In genomic region chr11:2300936-2301630, GRCh38 we compare ENCODE assay signal across 1 cellular context.
TF ChIP-seq lines count a peak whose summit lies in the region.

No MANE protein-coding gene starts in this region.

TF ChIP-seq in K562, 482 proteins besides CTCF, POLR2A, EP300 and RAD21:
- TF ChIP-seq HCFC1 (IDR thresholded peaks at IDR 0.05; ENCODE audit: low read depth, low read length), result no peak
- no peak for TF ChIP-seq TAF15 (IDR thresholded peaks at IDR 0.05; ENCODE audit: low read depth, low read length)
- TF ChIP-seq POLR2G (IDR thresholded peaks at IDR 0.05; ENCODE audit: low read depth, low read length), result no peak
- TF ChIP-seq TFAP4 (CRISPR knock-in tag; IDR thresholded peaks at IDR 0.05; ENCODE audit: borderline replicate concordance), result peak; percentile 31; the same call in 1 of the 2 replicates
- peak; percentile 45; the same call in 1 of the 2 replicates for TF ChIP-seq ZNF589 (CRISPR knock-in tag; IDR thresholded peaks at IDR 0.05; ENCODE audit: low read depth)
- no peak for TF ChIP-seq OTX1 (CRISPR knock-in tag; IDR thresholded peaks at IDR 0.05)
- no peak for TF ChIP-seq ATF2 (CRISPR knock-in tag; IDR thresholded peaks at IDR 0.05)
- 0 out of 2 replicates have a peak, but pooled peaks have one; percentile 8 for TF ChIP-seq EGR1 (conservative IDR thresholded peaks at IDR 0.05)
- no peak for TF ChIP-seq SMAD4 (CRISPR knock-in tag; conservative IDR thresholded peaks at IDR 0.05)
- TF ChIP-seq ZNF79 (CRISPR knock-in tag; IDR thresholded peaks at IDR 0.05; ENCODE audit: low read depth), result no peak
- no peak for TF ChIP-seq C11orf30 (IDR thresholded peaks at IDR 0.05; ENCODE audit: low read depth)
- no peak for TF ChIP-seq NR2F6 (CRISPR knock-in tag; IDR thresholded peaks at IDR 0.05)
- no peak for TF ChIP-seq ELK1 (CRISPR knock-in tag; IDR thresholded peaks at IDR 0.05)
- no peak for TF ChIP-seq ZNF830 (CRISPR knock-in tag; IDR thresholded peaks at IDR 0.05)
- no peak for TF ChIP-seq HOXB6 (CRISPR knock-in tag; IDR thresholded peaks at IDR 0.05; ENCODE audit: borderline replicate concordance)
- TF ChIP-seq FOXJ3 (CRISPR knock-in tag; IDR thresholded peaks at IDR 0.05), result no peak
- no peak for TF ChIP-seq BCL6 (CRISPR knock-in tag; IDR thresholded peaks at IDR 0.05)
- TF ChIP-seq E2F3 (CRISPR knock-in tag; IDR thresholded peaks at IDR 0.05), result no peak
- no peak for TF ChIP-seq CUX1 (CRISPR knock-in tag; IDR thresholded peaks at IDR 0.05)
- no peak for TF ChIP-seq MTF1 (CRISPR knock-in tag; IDR thresholded peaks at IDR 0.05; ENCODE audit: borderline replicate concordance)
- no peak for TF ChIP-seq ZFP36 (IDR thresholded peaks at IDR 0.05; ENCODE audit: low read depth, low read length, partially characterized antibody)
- TF ChIP-seq SAP30 (IDR thresholded peaks at IDR 0.05; ENCODE audit: borderline replicate concordance, insufficient read depth, low read depth, low read length, poor library complexity, severe bottlenecking), result no peak
- TF ChIP-seq ZNF274 (IDR thresholded peaks at IDR 0.05; ENCODE audit: borderline replicate concordance, low read depth, low read length), result no peak
- no peak for TF ChIP-seq ZNF436 (CRISPR knock-in tag; IDR thresholded peaks at IDR 0.05)
- peak; percentile 7; the same call in 1 of the 2 replicates for TF ChIP-seq ZFX (CRISPR knock-in tag; IDR thresholded peaks at IDR 0.05)
TF ChIP-seq in K562: peak in this region for 4.
